ENCODE assay signal across 22 cellular contexts in the genomic region with DNA sequence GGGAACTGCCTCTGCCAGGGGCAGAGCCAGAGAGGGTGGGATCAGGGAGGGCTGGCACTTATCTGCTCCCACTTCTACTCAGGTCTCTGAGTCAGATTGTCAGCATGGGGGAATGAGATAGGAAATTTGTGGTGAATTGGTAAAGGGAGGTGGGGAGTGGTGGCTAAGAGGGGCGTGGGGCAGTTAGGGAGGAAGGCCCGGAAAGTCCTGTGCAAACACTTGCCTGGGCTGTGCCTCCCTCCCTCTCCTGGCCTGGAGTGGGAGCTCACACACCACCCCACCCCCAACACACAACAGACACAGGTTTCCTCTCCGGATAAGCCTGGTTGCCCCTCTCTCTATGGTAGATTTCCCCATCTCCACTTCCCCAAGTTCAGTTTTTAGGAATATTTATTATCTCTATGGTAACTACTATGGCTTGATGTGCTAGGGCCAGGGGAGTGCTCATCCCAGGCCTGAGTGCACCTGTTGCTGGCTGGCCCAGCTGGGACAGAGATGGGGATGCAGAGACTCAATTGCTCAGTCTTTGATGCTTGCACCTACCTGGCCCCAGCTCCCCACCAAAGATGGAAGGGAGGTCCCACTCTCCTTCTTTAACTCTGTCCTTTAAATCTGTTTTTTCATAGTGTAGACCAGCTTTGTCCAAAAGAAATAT. TPM values are rescaled to one million over a fixed set of nuclear protein-coding genes. Genes with fewer than 3 reads are reported as not detected.
A peak's percentile ranks its signal among the peaks of the same experiment; 100 is the strongest.
DNase-seq lines count a peak whose midpoint lies in the region; ATAC-seq, FAIRE-seq and TF ChIP-seq lines count a peak whose summit lies in the region.
"Had no signal": no experiment of that assay in that cellular context is flagged by ENCODE, and none has a peak within 500 bp of the region (broad histone marks: within the 10 kb centered on the region; RNA-seq: fewer than 3 reads in every experiment).

No MANE protein-coding gene starts in this region.

- H3K79me2 ChIP-seq in K562 (ENCODE audit: control insufficient read depth, insufficient read depth, low read length), result no peaks in the 10 kb centered on the region

- H4K20me1 ChIP-seq in K562 (replicated peaks; ENCODE audit: control insufficient read depth, insufficient read depth, low read length), result peaks cover 7% of the 10 kb centered on the region; the same call in 1 of the 2 replicates

- FAIRE-seq in K562 (lab: Jason Lieb, UNC), result no peak
- FAIRE-seq: keratinocyte, small intestine had no signal

- TF ChIP-seq CTCF in K562 (IDR thresholded peaks at IDR 0.05 in 2 of 3, conservative IDR thresholded peaks at IDR 0.05 in 1 of 3; ENCODE audit: insufficient read depth in 2 of 3, low read depth in 1 of 3, low read length in 3 of 3) (no peak), kidney epithelial cell (IDR thresholded peaks at IDR 0.05; ENCODE audit: insufficient read depth, low read length, poor library complexity, severe bottlenecking) (peak; percentile 24), suprapubic skin (IDR thresholded peaks at IDR 0.05) (no peak)

- intact Hi-C loops in Right ventricle myocardium inferior (cut with DNase I) (loop anchor here (2.0 kb wide), 1 partner anchor 35 kb away; no protein-coding TSS in a partner anchor), left cardiac atrium (cut with DNase I) (loop anchor here in 1 of 2 donors (10.0 kb wide), 1 partner anchor 77 kb away; no protein-coding TSS in a partner anchor), K562 (cut with micrococcal nuclease) (no loop called here)

- DNase-seq in Right ventricle myocardium inferior (ENCODE audit: missing footprints) (peak; percentile 37), left cardiac atrium (no peak), K562 (ENCODE audit: extremely low read depth in 1 of 4, low spot score in 3 of 4) (peak in 2 of 4 experiments; percentile 29 to 41), kidney epithelial cell (ENCODE audit: low read depth) (no peak), suprapubic skin (ENCODE audit: low spot score in 2 of 2) (no peak)
- no peak for DNase-seq in stimulated activated naive CD4-positive, alpha-beta T cell (lab: John Stamatoyannopoulos, UW)
- DNase-seq: 8988T; activated CD4-positive, CD25-positive, alpha-beta regulatory T cell; activated effector memory CD4-positive, alpha-beta T cell treated with anti-CD3 and anti-CD28 coated beads, Interleukin-2, amount 50 U/mL, for 16 hours; GM23248; Karpas-422; NCI-H1417 treated with DMSO at 0.1 percent for 48 hours; ovary; small intestine; T-helper 1 cell had no signal

- CTCF ChIA-PET in K562 (lab: Yijun Ruan, JAX; ENCODE audit: low intra/inter-chr PET ratio), result no interaction called here

- no peaks in the 10 kb centered on the region for H3K9me3 ChIP-seq in K562 (replicated peaks; ENCODE audit: control insufficient read depth, insufficient read depth, low read depth, low read length)
- H3K9me3 ChIP-seq in suprapubic skin, result no peaks in the 10 kb centered on the region
- H3K9me3 ChIP-seq: ovary had no signal

- H3K4me1 ChIP-seq in K562 (replicated peaks in 1 of 2; ENCODE audit: control insufficient read depth in 2 of 2, insufficient read depth in 2 of 2, low read length in 2 of 2) (peaks cover 4 to 25% of the 10 kb centered on the region in 2 experiments; a peak in 4 of 5 replicates), suprapubic skin (peaks cover 25% of the 10 kb centered on the region)

- TF ChIP-seq EP300 in K562 (IDR thresholded peaks at IDR 0.05; ENCODE audit: low read length) (no peak), suprapubic skin (IDR thresholded peaks at IDR 0.05) (no peak)

- ATAC-seq in Right ventricle myocardium inferior, result no peak
- ATAC-seq in left cardiac atrium, result no peak
- ATAC-seq in K562, result no peak
- ATAC-seq in GM19035 (IDR thresholded peaks at IDR 0.05; ENCODE audit: unreplicated experiment), result no peak
- no peak for ATAC-seq in HG03095 (IDR thresholded peaks at IDR 0.05; ENCODE audit: unreplicated experiment)
- ATAC-seq: esophagus mucosa had no signal

- H3K36me3 ChIP-seq in K562 (ENCODE audit: control insufficient read depth, insufficient read depth, low read length) (no peaks in the 10 kb centered on the region), kidney epithelial cell (ENCODE audit: control insufficient read depth, insufficient read depth, low read length) (peaks cover 1% of the 10 kb centered on the region), suprapubic skin (no peaks in the 10 kb centered on the region)
- H3K36me3 ChIP-seq: ovary had no signal

- H3K27me3 ChIP-seq in K562 (ENCODE audit: control insufficient read depth in 2 of 2, insufficient read depth in 2 of 2, low read length in 2 of 2) (peaks cover 0 to 76% of the 10 kb centered on the region in 2 experiments; a peak in 3 of 5 replicates), kidney epithelial cell (ENCODE audit: control insufficient read depth, insufficient read depth, low read length) (no peaks in the 10 kb centered on the region), suprapubic skin (peaks cover 51% of the 10 kb centered on the region)
- H3K27me3 ChIP-seq: ovary had no signal

- no peak for TF ChIP-seq RAD21 in K562 (CRISPR knock-in tag; conservative IDR thresholded peaks at IDR 0.05 in 1 of 2, IDR thresholded peaks at IDR 0.05 in 1 of 2)

- H3K9me1 ChIP-seq in K562 (ENCODE audit: control insufficient read depth, insufficient read depth, low read length), result no peaks in the 10 kb centered on the region

- no peak overlapping the region for H2AFZ ChIP-seq in K562 (ENCODE audit: low read depth, low read length)
- H2AFZ ChIP-seq: GM23248 had no signal

- H3K27ac ChIP-seq in K562 (ENCODE audit: extremely low read depth, low read depth, low read length) (no peak overlapping the region), suprapubic skin (no peak overlapping the region)
- H3K27ac ChIP-seq: GM23248, ovary had no signal

- BruUV-seq in K562 (replicated peaks; lab: Mats Ljungman, UMichigan), result no TSS peak

- H3K4me3 ChIP-seq in K562 (no peak overlapping the region), kidney epithelial cell (ENCODE audit: low read depth, low read length) (peak overlapping the region; percentile 96), suprapubic skin (peak overlapping the region; percentile 50)
- H3K4me3 ChIP-seq: GM23248, ovary had no signal

- POLR2A ChIA-PET in K562 (lab: Yijun Ruan, JAX), result no interaction called here

- no peak overlapping the region for H3K4me2 ChIP-seq in K562 (ENCODE audit: insufficient read depth, low read length)

- 0% methylated on average over 2 of the region's 3 CpGs for WGBS in K562 (ENCODE audit: insufficient coverage, low coverage, missing lambda C conversion rate)
- WGBS in suprapubic skin, result 30% methylated on average over 3 of the region's 3 CpGs

- in situ Hi-C loops in K562 (cut with MboI), result no loop called here

- H3K9ac ChIP-seq in K562 (ENCODE audit: insufficient read depth in 1 of 2, low read depth in 2 of 2, low read length in 2 of 2), result no peak overlapping the region
- H3K9ac ChIP-seq: GM23248 had no signal

- no peak for TF ChIP-seq POLR2A in K562 (conservative IDR thresholded peaks at IDR 0.05)
- TF ChIP-seq POLR2A in suprapubic skin (IDR thresholded peaks at IDR 0.05), result no peak

RNA-seq across cellular contexts. Expression of gene SPNS2, which starts 2.7 kb away (rescaled TPM):
- total RNA-seq in Right ventricle myocardium inferior (12.4 TPM), left cardiac atrium (10 to 100 TPM; 14.2 to 23.4 TPM), K562 (2014; rRNA removed) (not detected in 2 replicates), K562 (2014; rRNA removed; fragmentation: Illumina TruSeq; extraction: Trizol) (not detected in 2 replicates), K562 (2015; rRNA removed; fragmentation: Illumina TruSeq; extraction: Trizol) (not detected in 2 replicates), K562 (2021) (0.07 TPM in 1 of 2 replicates, not detected in the other), kidney epithelial cell (47.3 and 53.1 TPM in 2 replicates), suprapubic skin (10 to 100 TPM; 25.1 to 76.3 (median 49.6) TPM)
- total RNA-seq in K562 (2011; cell fraction: chromatin; rRNA removed; ENCODE audit: low replicate concordance), result not detected in 2 replicates
- total RNA-seq in K562 (2011; cell fraction: nucleolus; rRNA removed), result not detected in 2 replicates
- total RNA-seq in K562 (2011; cell fraction: nucleoplasm; rRNA removed), result not detected in 2 replicates
- polyA plus RNA-seq in K562 (2011; rRNA removed) (0.06 TPM in 1 of 2 replicates, not detected in the other), K562 (2014; fragmentation: Illumina TruSeq; extraction: Trizol) (not detected in 2 replicates), K562 (2014; fragmentation: Nextera tagmentation; extraction: Ambion mirVana) (not detected), K562 (2014; rRNA removed) (not detected in 2 replicates)
- 0.03 and 0.07 TPM in 2 replicates for polyA plus RNA-seq in K562 (2011; cell fraction: cytosol; rRNA removed)
- not detected in 2 replicates for polyA plus RNA-seq in K562 (2011; cell fraction: nucleus; rRNA removed)
- polyA plus RNA-seq in K562 (2012), result 0.12 and 0.76 TPM in 2 replicates
- polyA minus RNA-seq in K562 (2011; rRNA and poly(A)+ RNA removed), result not detected in 2 replicates
- not detected in 2 replicates for polyA minus RNA-seq in K562 (2011; cell fraction: cytosol; rRNA and poly(A)+ RNA removed)
- not detected in 2 replicates for polyA minus RNA-seq in K562 (2011; cell fraction: nucleus; rRNA and poly(A)+ RNA removed)
- total RNA-seq: Daoy, GM23248 had no signal

RNA-seq across cellular contexts. Expression of gene MYBBP1A, which starts 53.8 kb away (rescaled TPM):
- total RNA-seq in Right ventricle myocardium inferior (19.2 TPM), left cardiac atrium (10 to 100 TPM; 17.6 to 34.9 TPM), K562 (2014; rRNA removed) (109 and 132 TPM in 2 replicates), K562 (2014; rRNA removed; fragmentation: Illumina TruSeq; extraction: Trizol) (19.8 and 23.3 TPM in 2 replicates), K562 (2015; rRNA removed; fragmentation: Illumina TruSeq; extraction: Trizol) (47.2 and 47.6 TPM in 2 replicates), K562 (2021) (107 and 114 TPM in 2 replicates), kidney epithelial cell (92.0 and 103 TPM in 2 replicates), suprapubic skin (100 to 1,000 TPM in 1 of 4 donors, 10 to 100 TPM in 3; 73.4 to 127 (median 83.8) TPM)
- 95.2 and 270 TPM in 2 replicates for total RNA-seq in K562 (2011; cell fraction: chromatin; rRNA removed; ENCODE audit: low replicate concordance)
- total RNA-seq in K562 (2011; cell fraction: nucleolus; rRNA removed), result 174 and 191 TPM in 2 replicates
- total RNA-seq in K562 (2011; cell fraction: nucleoplasm; rRNA removed), result 98.3 and 111 TPM in 2 replicates
- polyA plus RNA-seq in K562 (2011; rRNA removed) (17.7 and 32.4 TPM in 2 replicates), K562 (2014; fragmentation: Illumina TruSeq; extraction: Trizol) (70.7 and 73.8 TPM in 2 replicates), K562 (2014; fragmentation: Nextera tagmentation; extraction: Ambion mirVana) (1 to 10 TPM; 2.0 to 2.4 TPM), K562 (2014; rRNA removed) (69.7 and 77.2 TPM in 2 replicates)
- 16.3 and 33.1 TPM in 2 replicates for polyA plus RNA-seq in K562 (2011; cell fraction: cytosol; rRNA removed)
- polyA plus RNA-seq in K562 (2011; cell fraction: nucleus; rRNA removed), result 131 and 209 TPM in 2 replicates
- polyA plus RNA-seq in K562 (2012), result 37.2 and 61.4 TPM in 2 replicates
- 23.5 and 30.7 TPM in 2 replicates for polyA minus RNA-seq in K562 (2011; rRNA and poly(A)+ RNA removed)
- polyA minus RNA-seq in K562 (2011; cell fraction: cytosol; rRNA and poly(A)+ RNA removed), result 53.6 and 56.5 TPM in 2 replicates
- 54.6 and 62.6 TPM in 2 replicates for polyA minus RNA-seq in K562 (2011; cell fraction: nucleus; rRNA and poly(A)+ RNA removed)

RNA-seq across cellular contexts. Expression of gene GGT6, which starts 59.0 kb away (rescaled TPM):
- 0.14 TPM for total RNA-seq in Right ventricle myocardium inferior
- total RNA-seq in left cardiac atrium, result not detected
- total RNA-seq in K562 (2011; cell fraction: chromatin; rRNA removed; ENCODE audit: low replicate concordance), result not detected in 2 replicates
- total RNA-seq in K562 (2011; cell fraction: nucleolus; rRNA removed), result not detected in 2 replicates
- not detected in 2 replicates for total RNA-seq in K562 (2011; cell fraction: nucleoplasm; rRNA removed)
- not detected in 2 replicates for total RNA-seq in K562 (2014; rRNA removed)
- total RNA-seq in K562 (2014; rRNA removed; fragmentation: Illumina TruSeq; extraction: Trizol), result not detected in 2 replicates
- not detected in 2 replicates for total RNA-seq in K562 (2015; rRNA removed; fragmentation: Illumina TruSeq; extraction: Trizol)
- total RNA-seq in K562 (2021), result 0.09 TPM in 1 of 2 replicates, not detected in the other
- polyA plus RNA-seq in K562 (2011; rRNA removed), result not detected in 2 replicates
- not detected in 2 replicates for polyA plus RNA-seq in K562 (2011; cell fraction: cytosol; rRNA removed)
- not detected in 2 replicates for polyA plus RNA-seq in K562 (2011; cell fraction: nucleus; rRNA removed)
- polyA plus RNA-seq in K562 (2012), result not detected in 2 replicates
- polyA plus RNA-seq in K562 (2014; fragmentation: Illumina TruSeq; extraction: Trizol), result not detected in 2 replicates
- polyA plus RNA-seq in K562 (2014; fragmentation: Nextera tagmentation; extraction: Ambion mirVana), result not detected
- 0.42 TPM in 1 of 2 replicates, not detected in the other for polyA plus RNA-seq in K562 (2014; rRNA removed)
- polyA minus RNA-seq in K562 (2011; rRNA and poly(A)+ RNA removed), result not detected in 2 replicates
- polyA minus RNA-seq in K562 (2011; cell fraction: cytosol; rRNA and poly(A)+ RNA removed), result not detected in 2 replicates
- not detected in 2 replicates for polyA minus RNA-seq in K562 (2011; cell fraction: nucleus; rRNA and poly(A)+ RNA removed)
- total RNA-seq in kidney epithelial cell, result 0.07 and 0.38 TPM in 2 replicates
- 100 to 1,000 TPM in 3 of 4 donors, 10 to 100 TPM in 1; 64.6 to 187 (median 134) TPM for total RNA-seq in suprapubic skin
- total RNA-seq: Daoy, GM23248, mononuclear cell had no signal
- polyA plus RNA-seq: CD14-positive monocyte, GM23248 had no signal

Comparison
In these comparisons a context has a peak if more than half of its experiments do, and no peak if none do; other contexts are left out.
1. RNA of gene SPNS2, which starts 2.7 kb away (total RNA-seq): 25.1 to 76.3 TPM in suprapubic skin, 47.3 to 53.1 TPM in kidney epithelial cell, 14.2 to 23.4 TPM in left cardiac atrium and 12.4 TPM in Right ventricle myocardium inferior (single experiment); 0.07 TPM in K562; every median in the first group is over 10 times any median in the second.
2. RNA of gene GGT6, which starts 59.0 kb away (total RNA-seq): 64.6 to 187 TPM in suprapubic skin; 0.07 to 0.38 TPM in kidney epithelial cell, 0.14 TPM in Right ventricle myocardium inferior (single experiment), not detected in left cardiac atrium and 0.09 TPM in K562; every median in the first group is over 10 times any median in the second.